In the genomic region with DNA sequence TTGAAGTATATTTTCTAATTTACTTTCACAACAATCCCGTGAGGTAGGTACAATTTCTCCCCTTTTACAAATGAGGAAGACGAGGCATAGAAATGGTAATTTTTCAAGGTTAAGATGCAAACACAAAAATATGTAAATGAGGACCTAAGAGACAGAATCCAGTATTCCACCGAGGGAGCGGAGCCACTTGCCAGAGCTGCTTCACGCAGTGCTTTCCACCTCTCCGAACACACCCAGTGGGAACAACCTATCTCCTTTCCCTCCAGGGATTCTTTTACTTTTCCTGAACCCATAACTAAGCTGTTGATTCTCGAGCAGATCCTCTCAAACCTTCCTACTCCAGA, we compare ENCODE assay signal across 8 cellular contexts. TPM values are rescaled to one million over a fixed set of nuclear protein-coding genes. Genes with fewer than 3 reads are reported as not detected.
DNase-seq lines count a peak whose midpoint lies in the region; TF ChIP-seq lines count a peak whose summit lies in the region.

No MANE protein-coding gene starts in this region.

- H3K4me3 ChIP-seq in mesendoderm (ENCODE audit: low read length) (peak overlapping the region; percentile 47), uterus (peak overlapping the region; percentile 67 to 78)

- H2BK120ac ChIP-seq in mesendoderm (ENCODE audit: low read depth, low read length), result no peak overlapping the region

- no peak overlapping the region for H4K8ac ChIP-seq in mesendoderm (ENCODE audit: low read depth, low read length)

- TF ChIP-seq CTCF in MCF 10A (IDR thresholded peaks at IDR 0.05; ENCODE audit: unreplicated experiment), result peak; percentile 40
- no peak for TF ChIP-seq CTCF in uterus (IDR thresholded peaks at IDR 0.05)

- no peaks in the 10 kb centered on the region for H3K9me3 ChIP-seq in uterus

- H2BK5ac ChIP-seq in mesendoderm (ENCODE audit: low read length), result no peak overlapping the region

- no peak for DNase-seq in activated naive CD4-positive, alpha-beta T cell treated with anti-CD3 and anti-CD28 coated beads, Interleukin-2, amount 10 ng/mL, durations not matched to agents 7 days and 5 days
- DNase-seq in activated naive CD4-positive, alpha-beta T cell treated with anti-CD3 and anti-CD28 coated beads, Interleukin-2, amount 50 U/mL, for 16 hours, result no peak
- DNase-seq in MCF 10A (ENCODE audit: unreplicated experiment) (no peak), mesendoderm (no peak), uterus (no peak), T-helper 9 cell (no peak)
- DNase-seq in effector CD4-positive, alpha-beta T cell, result no peak
- DNase-seq in stimulated activated CD4-positive, alpha-beta T cell treated with anti-CD3 and anti-CD28 coated beads, Interleukin-2, amount 100 ng/mL, for 48 hours, result no peak

- H3K4me2 ChIP-seq in mesendoderm (ENCODE audit: low read length), result peak overlapping the region; percentile 26

- H3K79me1 ChIP-seq in mesendoderm (ENCODE audit: low read length), result peaks cover 11% of the 10 kb centered on the region

- intact Hi-C loops in MCF 10A (cut with micrococcal nuclease), result loop anchor here (10.0 kb wide), 1 partner anchor 123 kb away; no protein-coding TSS in a partner anchor
- intact Hi-C loops in uterus (cut with DNase I; ENCODE audit: low total_unique reads), result no loop called here

- BruUV-seq in MCF 10A (replicated peaks; lab: Mats Ljungman, UMichigan), result no TSS peak

- no peaks in the 10 kb centered on the region for H3K27me3 Mint-ChIP-seq in activated naive CD4-positive, alpha-beta T cell treated with anti-CD3 and anti-CD28 coated beads, Interleukin-2, amount 10 ng/mL, durations not matched to agents 7 days and 5 days
- H3K27me3 Mint-ChIP-seq in MCF 10A (ENCODE audit: insufficient read depth, unreplicated experiment), result no peaks in the 10 kb centered on the region

- H3K4me1 ChIP-seq in mesendoderm (ENCODE audit: control insufficient read depth, low read depth, low read length) (peaks cover 4% of the 10 kb centered on the region), uterus (no peaks in the 10 kb centered on the region)

- no peak overlapping the region for H2AK5ac ChIP-seq in mesendoderm (ENCODE audit: low read length)

- H3K36me3 Mint-ChIP-seq in activated naive CD4-positive, alpha-beta T cell treated with anti-CD3 and anti-CD28 coated beads, Interleukin-2, amount 10 ng/mL, durations not matched to agents 7 days and 5 days, result peaks cover 30% of the 10 kb centered on the region
- H3K36me3 Mint-ChIP-seq in MCF 10A (ENCODE audit: insufficient read depth, unreplicated experiment), result no peaks in the 10 kb centered on the region

- POLR2A ChIA-PET in MCF 10A (lab: Yijun Ruan, JAX), result interaction anchor here (0.7 to 2.3 kb wide), 14 partner anchors 9 to 98 kb away, joined by 3 to 9 read pairs (median 4); no protein-coding TSS in a partner anchor

- H3K4me1 Mint-ChIP-seq in activated naive CD4-positive, alpha-beta T cell treated with anti-CD3 and anti-CD28 coated beads, Interleukin-2, amount 10 ng/mL, durations not matched to agents 7 days and 5 days, result peaks cover 62% of the 10 kb centered on the region
- peaks cover 22% of the 10 kb centered on the region for H3K4me1 Mint-ChIP-seq in MCF 10A (ENCODE audit: insufficient read depth, unreplicated experiment)

- H3K4ac ChIP-seq in mesendoderm (ENCODE audit: low read depth, low read length), result no peak overlapping the region

- H3K9ac ChIP-seq in mesendoderm (ENCODE audit: low read length), result peak overlapping the region; percentile 64

- no peak overlapping the region for H2BK15ac ChIP-seq in mesendoderm (replicated peaks; ENCODE audit: low read depth)

- CTCF ChIA-PET in activated naive CD4-positive, alpha-beta T cell treated with anti-CD3 and anti-CD28 coated beads, Interleukin-2, amount 10 ng/mL, durations not matched to agents 7 days and 5 days (lab: Charles Lee), result interaction anchor here (1.3 to 4.1 kb wide), 5 partner anchors 12 to 144 kb away, joined by 3 to 31 read pairs (median 4); no protein-coding TSS in a partner anchor
- CTCF ChIA-PET in MCF 10A (lab: Yijun Ruan, JAX), result interaction anchor here (0.6 to 1.7 kb wide), 10 partner anchors 9 to 1197 kb away, joined by 3 to 5 read pairs (median 3); no protein-coding TSS in a partner anchor

- no peak for TF ChIP-seq POLR2A in uterus (IDR thresholded peaks at IDR 0.05)

- no peak overlapping the region for H3K23ac ChIP-seq in mesendoderm (ENCODE audit: low read length)

- no peaks in the 10 kb centered on the region for H3K27me3 ChIP-seq in mesendoderm (ENCODE audit: insufficient read depth, low read length, poor library complexity)
- H3K27me3 ChIP-seq in uterus, result no peaks in the 10 kb centered on the region

- no CpG with 5 or more reads among the region's 7 CpGs for WGBS in mesendoderm (ENCODE audit: extremely low coverage, insufficient coverage, low lambda C conversion rate)

- H3K9me3 Mint-ChIP-seq in activated naive CD4-positive, alpha-beta T cell treated with anti-CD3 and anti-CD28 coated beads, Interleukin-2, amount 10 ng/mL, durations not matched to agents 7 days and 5 days, result no peaks in the 10 kb centered on the region
- no peaks in the 10 kb centered on the region for H3K9me3 Mint-ChIP-seq in MCF 10A (ENCODE audit: unreplicated experiment)

- H3K27ac Mint-ChIP-seq in activated naive CD4-positive, alpha-beta T cell treated with anti-CD3 and anti-CD28 coated beads, Interleukin-2, amount 10 ng/mL, durations not matched to agents 7 days and 5 days, result peak overlapping the region; percentile 96
- H3K27ac Mint-ChIP-seq in MCF 10A (ENCODE audit: low read depth, unreplicated experiment), result peak overlapping the region; percentile 92

- no peak overlapping the region for H3K18ac ChIP-seq in mesendoderm (ENCODE audit: low read length)

- H4K5ac ChIP-seq in mesendoderm (ENCODE audit: low read length), result no peak overlapping the region

- H3K56ac ChIP-seq in mesendoderm (ENCODE audit: low read length), result peak overlapping the region; percentile 94

- peak overlapping the region; percentile 99 for H3K4me3 Mint-ChIP-seq in activated naive CD4-positive, alpha-beta T cell treated with anti-CD3 and anti-CD28 coated beads, Interleukin-2, amount 10 ng/mL, durations not matched to agents 7 days and 5 days
- peak overlapping the region; percentile 100 for H3K4me3 Mint-ChIP-seq in MCF 10A (ENCODE audit: unreplicated experiment)

- H3K27ac ChIP-seq in mesendoderm (ENCODE audit: low read depth, low read length) (no peak overlapping the region), uterus (peak overlapping the region in 1 of 2 donors; percentile 86)

- H3K36me3 ChIP-seq in mesendoderm (ENCODE audit: control insufficient read depth, insufficient read depth, low read length) (no peaks in the 10 kb centered on the region), uterus (no peaks in the 10 kb centered on the region)

- peaks cover 22% of the 10 kb centered on the region for H3K79me2 ChIP-seq in mesendoderm (ENCODE audit: control insufficient read depth, insufficient read depth, low read length)

RNA-seq across cellular contexts. Expression of gene DDHD1, which starts 1.6 kb away (rescaled TPM):
- total RNA-seq in MCF 10A (2022) (16.3 and 18.3 TPM in 2 replicates), uterus (10 to 100 TPM; 25.1 to 38.5 (median 30.7) TPM)
- 4.4 TPM for polyA plus RNA-seq in mesendoderm (2013, experiment 1 of 2)
- 5.6 TPM for polyA plus RNA-seq in mesendoderm (2013, experiment 2 of 2)
